ENCODE assay signal across 17 cellular contexts in genomic region chr13:73733691-73734090, GRCh38.
DNase-seq lines count a peak whose midpoint lies in the region; ATAC-seq and TF ChIP-seq lines count a peak whose summit lies in the region.
"Had no signal": no experiment of that assay in that cellular context is flagged by ENCODE, and none has a peak within 500 bp of the region (broad histone marks: within the 10 kb centered on the region; RNA-seq: fewer than 3 reads in every experiment).

No MANE protein-coding gene starts in this region.

- peak overlapping the region; percentile 35 for H3K27ac ChIP-seq in SJCRH30
- no peak overlapping the region for H3K27ac ChIP-seq in coronary artery
- no peak overlapping the region for H3K27ac ChIP-seq in esophagus squamous epithelium
- H3K27ac ChIP-seq: BLaER1, HL-60 had no signal

- H3K4me1 ChIP-seq in SJCRH30 (peaks cover 11% of the 10 kb centered on the region), esophagus squamous epithelium (no peaks in the 10 kb centered on the region)
- H3K4me1 ChIP-seq: BLaER1, Caco-2 had no signal

- TF ChIP-seq POLR2A in esophagus squamous epithelium (IDR thresholded peaks at IDR 0.05): no peak

- no peaks in the 10 kb centered on the region for H3K27me3 ChIP-seq in SJCRH30
- no peaks in the 10 kb centered on the region for H3K27me3 ChIP-seq in esophagus squamous epithelium
- H3K27me3 ChIP-seq: BLaER1 had no signal

- 93 to 97% methylated on average over 4 of the region's 4 CpGs for WGBS in esophagus squamous epithelium, 2 donors

- H3K9me3 ChIP-seq in SJCRH30 (replicated peaks) (no peaks in the 10 kb centered on the region), esophagus squamous epithelium (no peaks in the 10 kb centered on the region)
- H3K9me3 ChIP-seq: BLaER1, Caco-2 had no signal

- intact Hi-C loops in natural killer cell (cut with micrococcal nuclease) (no loop called here), esophagus squamous epithelium (cut with DNase I) (no loop called here)

- no peak overlapping the region for H3K4me3 Mint-ChIP-seq in natural killer cell
- H3K4me3 Mint-ChIP-seq in natural killer cell treated with Interleukin-12 subunit alpha and Interleukin-12 subunit beta and Interleukin-15 and Interleukin-18, amount 100 ng/mL, for 72 hours: no peak overlapping the region
- H3K4me3 Mint-ChIP-seq: HFFc6 had no signal

- no peaks in the 10 kb centered on the region for H3K36me3 Mint-ChIP-seq in natural killer cell
- H3K36me3 Mint-ChIP-seq in natural killer cell treated with Interleukin-12 subunit alpha and Interleukin-12 subunit beta and Interleukin-15 and Interleukin-18, amount 100 ng/mL, for 72 hours: no peaks in the 10 kb centered on the region

- no peaks in the 10 kb centered on the region for H3K27me3 Mint-ChIP-seq in natural killer cell (ENCODE audit: low read depth in 2 of 2)
- H3K27me3 Mint-ChIP-seq in natural killer cell treated with Interleukin-12 subunit alpha and Interleukin-12 subunit beta and Interleukin-15 and Interleukin-18, amount 100 ng/mL, for 72 hours: no peaks in the 10 kb centered on the region

- ATAC-seq in natural killer cell: no peak
- ATAC-seq in natural killer cell treated with Interleukin-12 subunit alpha and Interleukin-12 subunit beta and Interleukin-15 and Interleukin-18, amount 100 ng/mL, for 72 hours: no peak

- H3K4me3 ChIP-seq in SJCRH30 (no peak overlapping the region), coronary artery (no peak overlapping the region), esophagus squamous epithelium (no peak overlapping the region)
- H3K4me3 ChIP-seq: BLaER1 had no signal

- H3K27ac Mint-ChIP-seq in natural killer cell: peak overlapping the region; percentile 15 to 35
- no peak overlapping the region for H3K27ac Mint-ChIP-seq in natural killer cell treated with Interleukin-12 subunit alpha and Interleukin-12 subunit beta and Interleukin-15 and Interleukin-18, amount 100 ng/mL, for 72 hours
- H3K27ac Mint-ChIP-seq: HFFc6 had no signal

- H3K36me3 ChIP-seq in SJCRH30: no peaks in the 10 kb centered on the region
- H3K36me3 ChIP-seq in esophagus squamous epithelium: no peaks in the 10 kb centered on the region

- H3K9me3 Mint-ChIP-seq in natural killer cell: no peaks in the 10 kb centered on the region
- no peaks in the 10 kb centered on the region for H3K9me3 Mint-ChIP-seq in natural killer cell treated with Interleukin-12 subunit alpha and Interleukin-12 subunit beta and Interleukin-15 and Interleukin-18, amount 100 ng/mL, for 72 hours
- H3K9me3 Mint-ChIP-seq: HFFc6 had no signal

- no peak for TF ChIP-seq CTCF in natural killer cell (IDR thresholded peaks at IDR 0.05)
- no peak for TF ChIP-seq CTCF in coronary artery (IDR thresholded peaks at IDR 0.05)
- no peak for TF ChIP-seq CTCF in GM13976 (IDR thresholded peaks at IDR 0.05; ENCODE audit: borderline replicate concordance, control extremely low read depth, extremely low read depth, insufficient read depth, missing control alignments)
- TF ChIP-seq CTCF in esophagus squamous epithelium (IDR thresholded peaks at IDR 0.05): no peak

- DNase-seq in natural killer cell (no peak), SJCRH30 (peak; percentile 21 to 67), myocyte (ENCODE audit: low read depth) (peak; percentile 80), coronary artery (ENCODE audit: low spot score) (no peak), GM13976 (ENCODE audit: low spot score) (no peak), esophagus squamous epithelium (lab: John Stamatoyannopoulos, UW) (no peak)
- DNase-seq in natural killer cell treated with Interleukin-12 subunit alpha and Interleukin-12 subunit beta and Interleukin-15 and Interleukin-18, amount 100 ng/mL, for 72 hours (ENCODE audit: low spot score): no peak
- DNase-seq in NK-92 treated with Interleukin-12 subunit alpha and Interleukin-12 subunit beta, amount 100 ng/mL, for 24 hours (lab: John Stamatoyannopoulos, UW): no peak
- DNase-seq: 8988T, AML-193, Caco-2, DND-41, GDM1, HCEC 1CT, HFFc6 had no signal

- in situ Hi-C loops in GM13976 (cut with MboI; ENCODE audit: low sequenced_read_pairs, unreplicated experiment): no loop called here

- H3K4me1 Mint-ChIP-seq in natural killer cell: peaks cover 35 to 48% of the 10 kb centered on the region in 2 donors
- H3K4me1 Mint-ChIP-seq in natural killer cell treated with Interleukin-12 subunit alpha and Interleukin-12 subunit beta and Interleukin-15 and Interleukin-18, amount 100 ng/mL, for 72 hours (ENCODE audit: low read depth in 2 of 2): peaks cover 16 to 20% of the 10 kb centered on the region in 2 donors

Comparison
In these comparisons a context has a peak if more than half of its experiments do, and no peak if none do; other contexts are left out.
1. H3K27ac Mint-ChIP-seq: peak in natural killer cell (2 of 2); none in natural killer cell treated with Interleukin-12 subunit alpha and Interleukin-12 subunit beta and Interleukin-15 and Interleukin-18, amount 100 ng/mL, for 72 hours (0 of 2).
2. DNase-seq: peak in SJCRH30 (2 of 2) and myocyte (single experiment); none in natural killer cell (single experiment), natural killer cell treated with Interleukin-12 subunit alpha and Interleukin-12 subunit beta and Interleukin-15 and Interleukin-18, amount 100 ng/mL, for 72 hours (single experiment), coronary artery (single experiment), GM13976 (single experiment), NK-92 treated with Interleukin-12 subunit alpha and Interleukin-12 subunit beta, amount 100 ng/mL, for 24 hours (single experiment) and esophagus squamous epithelium (single experiment).